In genomic region chr12:106710143-106710893, GRCh38 we compare ENCODE assay signal across 17 cellular contexts.
"Had no signal": no experiment of that assay in that cellular context is flagged by ENCODE, and none has a peak within 500 bp of the region (broad histone marks: within the 10 kb centered on the region; RNA-seq: fewer than 3 reads in every experiment).

No MANE protein-coding gene starts in this region.

- H3K9me3 ChIP-seq: esophagus muscularis mucosa, left lung, right atrium auricular region, tibial nerve, uterus had no signal

- H3K4me1 Mint-ChIP-seq: memory B cell had no signal

- H3K27me3 Mint-ChIP-seq: progenitor cell of endocrine pancreas had no signal

- H3K27ac Mint-ChIP-seq: memory B cell; naive thymus-derived CD8-positive, alpha-beta T cell; progenitor cell of endocrine pancreas had no signal

- H3K4me3 ChIP-seq: esophagus muscularis mucosa, left lung, right atrium auricular region, skin epidermis, tibial nerve, uterus had no signal

- H3K27me3 ChIP-seq: esophagus muscularis mucosa, right atrium auricular region, uterus had no signal

- H3K4me1 ChIP-seq: esophagus muscularis mucosa, left lung, right atrium auricular region, tibial nerve, uterus had no signal

- DNase-seq: activated CD4-positive, CD25-positive, alpha-beta regulatory T cell treated with anti-CD3 and anti-CD28 coated beads, Interleukin-2, amount 50 U/mL, for 72 hours; activated naive CD4-positive, alpha-beta T cell treated with anti-CD3 and anti-CD28 coated beads, Interleukin-2, amount 50 U/mL, for 16 hours; activated T-cell treated with anti-CD3 and anti-CD28 coated beads for 4 hours; kidney; left lung; naive thymus-derived CD8-positive, alpha-beta T cell; occipital lobe; stimulated activated CD4-positive, alpha-beta T cell treated with anti-CD3 and anti-CD28 coated beads, Interleukin-4, amount 100 ng/mL, for 24 hours; stimulated activated naive CD4-positive, alpha-beta T cell; uterus had no signal

- ATAC-seq: naive thymus-derived CD8-positive, alpha-beta T cell had no signal

- H3K36me3 ChIP-seq: esophagus muscularis mucosa, left lung, right atrium auricular region, tibial nerve, uterus had no signal

- H3K27ac ChIP-seq: esophagus muscularis mucosa, left lung, right atrium auricular region, skin epidermis, tibial nerve, uterus had no signal

- H3K36me3 Mint-ChIP-seq: memory B cell; naive thymus-derived CD8-positive, alpha-beta T cell had no signal

- FAIRE-seq: astrocyte, kidney had no signal

- H3K9me3 Mint-ChIP-seq: memory B cell; naive thymus-derived CD8-positive, alpha-beta T cell had no signal

- H3K4me3 Mint-ChIP-seq: memory B cell; naive thymus-derived CD8-positive, alpha-beta T cell had no signal
